Comparison of ENCODE assay signal across 1 cellular context in the genomic region with DNA sequence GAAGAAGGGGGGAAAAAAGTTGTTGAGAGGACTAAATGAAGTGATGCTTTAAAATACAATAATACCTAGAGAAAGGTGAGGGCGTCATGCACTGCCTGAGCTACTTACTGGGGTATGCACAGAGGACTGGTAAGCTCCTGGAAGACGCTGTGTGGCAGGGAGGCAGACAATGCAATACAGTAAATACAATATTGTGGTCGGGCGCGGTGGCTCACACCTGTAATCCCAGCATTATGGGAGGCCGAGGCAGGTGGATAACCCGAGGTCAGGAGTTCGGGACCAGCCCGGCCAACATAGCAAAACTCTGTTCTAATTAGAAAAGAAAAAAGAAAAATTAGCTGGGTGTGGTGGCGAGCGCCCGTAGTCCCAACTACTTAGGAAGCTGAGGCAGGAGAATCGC.
TF ChIP-seq lines count a peak whose summit lies in the region.

No MANE protein-coding gene starts in this region.

TF ChIP-seq in endothelial cell of umbilical vein, 7 proteins besides CTCF, POLR2A, EP300 and RAD21:
- TF ChIP-seq MYC (IDR thresholded peaks at IDR 0.05; ENCODE audit: low read depth, low read length) = no peak
- no peak for TF ChIP-seq EZH2 (IDR thresholded peaks at IDR 0.05; ENCODE audit: borderline replicate concordance, low read depth, low read length, severe bottlenecking)
- TF ChIP-seq FOS (IDR thresholded peaks at IDR 0.05; ENCODE audit: borderline replicate concordance, insufficient read depth, low read length) = no peak
- no peak for TF ChIP-seq JUN (IDR thresholded peaks at IDR 0.05; ENCODE audit: borderline replicate concordance, insufficient read depth, insufficient read length, low read depth)
- TF ChIP-seq, protein P1, sequence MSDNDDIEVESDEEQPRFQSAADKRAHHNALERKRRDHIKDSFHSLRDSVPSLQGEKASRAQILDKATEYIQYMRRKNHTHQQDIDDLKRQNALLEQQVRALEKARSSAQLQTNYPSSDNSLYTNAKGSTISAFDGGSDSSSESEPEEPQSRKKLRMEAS (IDR thresholded peaks at IDR 0.05; ENCODE audit: insufficient read depth, insufficient read length) = no peak
- no peak for TF ChIP-seq GATA2 (IDR thresholded peaks at IDR 0.05; ENCODE audit: insufficient read depth, insufficient read length, low read depth, low read length)
- no peak for TF ChIP-seq POLR2AphosphoS5 (IDR thresholded peaks at IDR 0.05; ENCODE audit: insufficient read depth, low read depth, low read length)
